1 cellular context compared by ENCODE assay signal in genomic region chr19:51108066-51108804, GRCh38.
TF ChIP-seq lines count a peak whose summit lies in the region.

Gene CTU1 (minus strand): TSS chr19:51108409. CDS start chr19:51104569, 3,840 bp downstream.

TF ChIP-seq in WTC11, 78 proteins besides CTCF, POLR2A, EP300 and RAD21 (continued from another document):
- no peak for TF ChIP-seq E2F5 (CRISPR knock-in tag; IDR thresholded peaks at IDR 0.05)
- no peak for TF ChIP-seq ZBTB43 (CRISPR knock-in tag; IDR thresholded peaks at IDR 0.05)
- no peak for TF ChIP-seq CBFB (CRISPR knock-in tag; IDR thresholded peaks at IDR 0.05; ENCODE audit: low read depth)
- TF ChIP-seq NFE2L1 (CRISPR knock-in tag; IDR thresholded peaks at IDR 0.05) = no peak
- TF ChIP-seq NFYB (CRISPR knock-in tag; conservative IDR thresholded peaks at IDR 0.05; ENCODE audit: low read depth) = no peak
- no peak for TF ChIP-seq ZNF423 (CRISPR knock-in tag; IDR thresholded peaks at IDR 0.05)
- no peak for TF ChIP-seq EMX1 (CRISPR knock-in tag; IDR thresholded peaks at IDR 0.05)
- no peak for TF ChIP-seq ATF1 (CRISPR knock-in tag; IDR thresholded peaks at IDR 0.05)
- TF ChIP-seq NR2C2 (CRISPR knock-in tag; IDR thresholded peaks at IDR 0.05) = no peak
- TF ChIP-seq PREB (CRISPR knock-in tag; IDR thresholded peaks at IDR 0.05; ENCODE audit: borderline replicate concordance) = no peak
- TF ChIP-seq CDX4 (CRISPR knock-in tag; IDR thresholded peaks at IDR 0.05; ENCODE audit: borderline replicate concordance) = no peak
- TF ChIP-seq FOXK1 (CRISPR knock-in tag; IDR thresholded peaks at IDR 0.05) = peak; percentile 89
- TF ChIP-seq MAX (CRISPR knock-in tag; IDR thresholded peaks at IDR 0.05) = peak; percentile 80
- no peak; the same call in 1 of the 2 replicates for TF ChIP-seq FOXP1 (CRISPR knock-in tag; IDR thresholded peaks at IDR 0.05; ENCODE audit: borderline replicate concordance)
- TF ChIP-seq AFF4 (CRISPR knock-in tag; IDR thresholded peaks at IDR 0.05; ENCODE audit: borderline replicate concordance) = no peak
- no peak for TF ChIP-seq SMAD4 (CRISPR knock-in tag; IDR thresholded peaks at IDR 0.05)
